18 cellular contexts compared by ENCODE assay signal in the genomic region with DNA sequence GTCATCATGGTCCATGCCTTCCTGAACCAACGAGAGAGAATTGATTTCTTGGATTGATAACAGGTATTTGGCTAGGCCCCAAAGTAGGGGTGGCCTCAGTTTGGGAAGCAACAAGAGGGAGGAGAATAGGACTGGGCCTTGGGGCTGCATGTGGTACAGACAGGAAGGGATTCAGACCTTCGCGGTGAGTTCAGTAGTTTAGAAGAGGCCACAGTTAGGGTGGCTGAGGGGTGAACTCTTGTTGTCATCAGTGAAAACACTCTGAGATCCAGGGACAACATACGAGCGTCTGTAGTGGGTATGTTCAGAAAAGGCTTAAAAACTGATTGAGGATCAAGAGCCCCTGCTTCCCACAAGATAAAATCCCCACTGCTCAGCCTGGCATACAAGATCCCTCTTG.
DNase-seq lines count a peak whose midpoint lies in the region; ATAC-seq and TF ChIP-seq lines count a peak whose summit lies in the region.
"Had no signal": no experiment of that assay in that cellular context is flagged by ENCODE, and none has a peak within 500 bp of the region (broad histone marks: within the 10 kb centered on the region; RNA-seq: fewer than 3 reads in every experiment).

No MANE protein-coding gene starts in this region.

- H2BK12ac ChIP-seq in mesenchymal stem cell (ENCODE audit: low read length in 2 of 2) = no peak overlapping the region

- H3K9me3 Mint-ChIP-seq in HFFc6 = no peaks in the 10 kb centered on the region
- no peaks in the 10 kb centered on the region for H3K9me3 Mint-ChIP-seq in activated CD8-positive, alpha-beta T cell treated with anti-CD3 and anti-CD28 coated beads, Interleukin-2, amount 10 ng/mL, durations not matched to agents 7 days and 5 days (ENCODE audit: insufficient read depth)
- H3K9me3 Mint-ChIP-seq: activated CD4-positive, alpha-beta memory T cell treated with anti-CD3 and anti-CD28 coated beads, Interleukin-2, amount 10 ng/mL, durations not matched to agents 7 days and 5 days; activated T-helper 17 cell treated with anti-CD3 and anti-CD28 coated beads, Interleukin-2, amount 50 U/mL, for 72 hours had no signal

- POLR2A ChIA-PET in activated CD8-positive, alpha-beta T cell treated with anti-CD3 and anti-CD28 coated beads, Interleukin-2, amount 10 ng/mL, durations not matched to agents 7 days and 5 days (lab: Charles Lee) = no interaction called here

- H3K4me1 ChIP-seq in mesenchymal stem cell (ENCODE audit: control insufficient read depth, insufficient read depth, low read depth, low read length) = no peaks in the 10 kb centered on the region
- peaks cover 56% of the 10 kb centered on the region for H3K4me1 ChIP-seq in vagina
- H3K4me1 ChIP-seq: colonic mucosa had no signal

- no peak overlapping the region for H3K4ac ChIP-seq in mesenchymal stem cell (ENCODE audit: low read depth in 1 of 2, low read length in 2 of 2)

- H4K8ac ChIP-seq in mesenchymal stem cell (ENCODE audit: low read length) = no peak overlapping the region

- no peak for ATAC-seq in activated CD8-positive, alpha-beta T cell treated with anti-CD3 and anti-CD28 coated beads, Interleukin-2, amount 10 ng/mL, durations not matched to agents 7 days and 5 days
- no peak for ATAC-seq in HG03039 (IDR thresholded peaks at IDR 0.05; ENCODE audit: unreplicated experiment)
- ATAC-seq: activated T-helper 17 cell treated with anti-CD3 and anti-CD28 coated beads, Interleukin-2, amount 50 U/mL, for 72 hours had no signal

- peaks cover 51% of the 10 kb centered on the region for H3K4me1 Mint-ChIP-seq in HFFc6 (ENCODE audit: low read depth)
- peaks cover 11% of the 10 kb centered on the region for H3K4me1 Mint-ChIP-seq in activated CD8-positive, alpha-beta T cell treated with anti-CD3 and anti-CD28 coated beads, Interleukin-2, amount 10 ng/mL, durations not matched to agents 7 days and 5 days (ENCODE audit: low read depth)
- H3K4me1 Mint-ChIP-seq: activated CD4-positive, alpha-beta memory T cell treated with anti-CD3 and anti-CD28 coated beads, Interleukin-2, amount 10 ng/mL, durations not matched to agents 7 days and 5 days; activated T-helper 17 cell treated with anti-CD3 and anti-CD28 coated beads, Interleukin-2, amount 50 U/mL, for 72 hours had no signal

- peak overlapping the region; percentile 56 for H3K27ac Mint-ChIP-seq in HFFc6
- H3K27ac Mint-ChIP-seq in activated CD8-positive, alpha-beta T cell treated with anti-CD3 and anti-CD28 coated beads, Interleukin-2, amount 10 ng/mL, durations not matched to agents 7 days and 5 days = no peak overlapping the region
- H3K27ac Mint-ChIP-seq: activated CD4-positive, alpha-beta memory T cell treated with anti-CD3 and anti-CD28 coated beads, Interleukin-2, amount 10 ng/mL, durations not matched to agents 7 days and 5 days; activated T-helper 17 cell treated with anti-CD3 and anti-CD28 coated beads, Interleukin-2, amount 50 U/mL, for 72 hours; CD4-positive, CD25-positive, alpha-beta regulatory T cell had no signal

- TF ChIP-seq POLR2A in Raji (IDR thresholded peaks at IDR 0.05; ENCODE audit: insufficient read depth, low read depth, low read length) (0 out of 2 replicates have a peak, but pooled peaks have one; percentile 19), vagina (IDR thresholded peaks at IDR 0.05) (no peak)

- H3K36me3 ChIP-seq in mesenchymal stem cell (ENCODE audit: control insufficient read depth in 1 of 2, insufficient read depth in 2 of 2, low read depth in 1 of 2, low read length in 2 of 2) (no peaks in the 10 kb centered on the region), vagina (no peaks in the 10 kb centered on the region)
- H3K36me3 ChIP-seq: colonic mucosa had no signal

- H3K9me3 ChIP-seq in mesenchymal stem cell (ENCODE audit: control insufficient read depth, low read length) = no peaks in the 10 kb centered on the region
- H3K9me3 ChIP-seq in vagina = no peaks in the 10 kb centered on the region
- H3K9me3 ChIP-seq: colonic mucosa had no signal

- CTCF ChIA-PET in activated CD8-positive, alpha-beta T cell treated with anti-CD3 and anti-CD28 coated beads, Interleukin-2, amount 10 ng/mL, durations not matched to agents 7 days and 5 days (lab: Charles Lee) = interaction anchor here (0.7 kb wide), 1 partner anchor 10 kb away, joined by 3 read pairs; no protein-coding TSS in a partner anchor

- H3K4me3 ChIP-seq in mesenchymal stem cell (ENCODE audit: insufficient read depth in 1 of 2, low read depth in 1 of 2, low read length in 2 of 2) (no peak overlapping the region), vagina (no peak overlapping the region)
- H3K4me3 ChIP-seq: colonic mucosa, SK-N-MC had no signal

- no peak overlapping the region for H3K27ac ChIP-seq in mesenchymal stem cell (ENCODE audit: low read length, poor library complexity, severe bottlenecking)
- peak overlapping the region; percentile 63 for H3K27ac ChIP-seq in vagina
- H3K27ac ChIP-seq: colonic mucosa, epithelial cell of prostate, parathyroid adenoma, SK-N-MC had no signal

- 65% methylated on average over 3 of the region's 5 CpGs for WGBS in mesenchymal stem cell

- DNase-seq in HFFc6 (peak; percentile 12), mesenchymal stem cell (no peak), vagina (ENCODE audit: extremely low spot score in 2 of 2) (no peak)
- DNase-seq in activated CD4-positive, CD25-positive, alpha-beta regulatory T cell treated with anti-CD3 and anti-CD28 coated beads, Interleukin-2, amount 50 U/mL, for 72 hours = no peak
- no peak for DNase-seq in activated CD8-positive, alpha-beta T cell treated with anti-CD3 and anti-CD28 coated beads, Interleukin-2, amount 10 ng/mL, durations not matched to agents 7 days and 5 days
- DNase-seq: activated CD4-positive, alpha-beta memory T cell treated with anti-CD3 and anti-CD28 coated beads, Interleukin-2, amount 10 ng/mL, durations not matched to agents 7 days and 5 days; amniotic stem cell; CD4-positive, CD25-positive, alpha-beta regulatory T cell; colonic mucosa; islet precursor cell; NCI-H1048; NCI-H2171 treated with DMSO at 0.1 percent for 48 hours had no signal

- H3K18ac ChIP-seq in mesenchymal stem cell (ENCODE audit: low read depth in 1 of 2, low read length in 2 of 2) = no peak overlapping the region

- no peak overlapping the region for H3K14ac ChIP-seq in mesenchymal stem cell (ENCODE audit: low read length in 2 of 2)

- H2AFZ ChIP-seq in mesenchymal stem cell (ENCODE audit: low read depth, low read length) = no peak overlapping the region
- H2AFZ ChIP-seq: parathyroid adenoma had no signal

- no peak overlapping the region for H2BK15ac ChIP-seq in mesenchymal stem cell (ENCODE audit: low read depth, poor library complexity, severe bottlenecking)

- no peak overlapping the region for H2AK5ac ChIP-seq in mesenchymal stem cell (ENCODE audit: low read length, severe bottlenecking)

- no peaks in the 10 kb centered on the region for H3K79me1 ChIP-seq in mesenchymal stem cell (replicated peaks; ENCODE audit: low read length, poor library complexity, severe bottlenecking)

- H2BK5ac ChIP-seq in mesenchymal stem cell (ENCODE audit: low read depth, low read length, poor library complexity, severe bottlenecking) = no peak overlapping the region

- TF ChIP-seq CTCF in HFFc6 (IDR thresholded peaks at IDR 0.05) = no peak
- TF ChIP-seq CTCF in vagina (IDR thresholded peaks at IDR 0.05) = no peak

- peak overlapping the region; percentile 21 for H3K4me3 Mint-ChIP-seq in HFFc6
- H3K4me3 Mint-ChIP-seq in activated CD8-positive, alpha-beta T cell treated with anti-CD3 and anti-CD28 coated beads, Interleukin-2, amount 10 ng/mL, durations not matched to agents 7 days and 5 days = no peak overlapping the region
- H3K4me3 Mint-ChIP-seq: activated CD4-positive, alpha-beta memory T cell treated with anti-CD3 and anti-CD28 coated beads, Interleukin-2, amount 10 ng/mL, durations not matched to agents 7 days and 5 days; activated T-helper 17 cell treated with anti-CD3 and anti-CD28 coated beads, Interleukin-2, amount 50 U/mL, for 72 hours; CD4-positive, CD25-positive, alpha-beta regulatory T cell had no signal

- H3K4me2 ChIP-seq in mesenchymal stem cell (ENCODE audit: low read length, poor library complexity, severe bottlenecking) = no peak overlapping the region

- peak overlapping the region in 1 of 2 experiments; percentile 19 for H3K23ac ChIP-seq in mesenchymal stem cell (ENCODE audit: low read length in 2 of 2)

- peak overlapping the region; percentile 71 for H3K9ac ChIP-seq in mesenchymal stem cell (ENCODE audit: low read length)
- H3K9ac ChIP-seq: parathyroid adenoma had no signal

- intact Hi-C loops in vagina (cut with DNase I) = no loop called here

- H3K27me3 Mint-ChIP-seq in HFFc6 (ENCODE audit: insufficient read depth) = peaks cover 16% of the 10 kb centered on the region
- peaks cover 16% of the 10 kb centered on the region for H3K27me3 Mint-ChIP-seq in activated CD8-positive, alpha-beta T cell treated with anti-CD3 and anti-CD28 coated beads, Interleukin-2, amount 10 ng/mL, durations not matched to agents 7 days and 5 days (ENCODE audit: low read depth)
- H3K27me3 Mint-ChIP-seq: activated T-helper 17 cell treated with anti-CD3 and anti-CD28 coated beads, Interleukin-2, amount 50 U/mL, for 72 hours had no signal

- H3K36me3 Mint-ChIP-seq in HFFc6 (ENCODE audit: low read depth) = peaks cover 4% of the 10 kb centered on the region; the same call in 1 of the 2 replicates
- H3K36me3 Mint-ChIP-seq in activated CD8-positive, alpha-beta T cell treated with anti-CD3 and anti-CD28 coated beads, Interleukin-2, amount 10 ng/mL, durations not matched to agents 7 days and 5 days (ENCODE audit: low read depth) = no peaks in the 10 kb centered on the region
- H3K36me3 Mint-ChIP-seq: CD4-positive, CD25-positive, alpha-beta regulatory T cell had no signal

- H3K27me3 ChIP-seq in mesenchymal stem cell (ENCODE audit: control insufficient read depth in 1 of 2, insufficient read depth in 1 of 2, low read length in 2 of 2) (peaks cover 0 to 59% of the 10 kb centered on the region in 2 experiments), vagina (no peaks in the 10 kb centered on the region)
- H3K27me3 ChIP-seq: colonic mucosa had no signal

- no peak overlapping the region for H2BK120ac ChIP-seq in mesenchymal stem cell (ENCODE audit: low read depth, low read length)

- no peak overlapping the region for H4K91ac ChIP-seq in mesenchymal stem cell (ENCODE audit: low read length)
